Comparison of ENCODE assay signal across 1 cellular context in the genomic region with DNA sequence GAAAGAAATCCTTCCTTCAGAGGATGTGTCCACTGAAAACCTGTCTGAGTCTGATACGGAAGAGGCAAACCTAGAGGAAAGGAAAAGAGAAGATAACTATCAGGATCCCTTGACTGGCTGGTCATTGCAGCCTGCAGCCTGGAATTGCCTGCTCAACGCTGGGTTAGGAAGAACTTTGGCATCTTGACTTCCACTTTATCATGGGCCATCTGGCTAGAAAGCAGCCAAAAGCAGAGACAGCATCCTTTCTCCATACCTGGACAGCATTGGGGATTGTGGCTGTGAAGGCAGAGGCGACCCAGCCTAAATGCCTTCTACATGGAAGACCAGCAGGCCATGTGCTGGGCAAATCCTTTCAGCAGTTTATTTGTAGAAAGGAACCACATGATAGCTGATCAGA.
TF ChIP-seq lines count a peak whose summit lies in the region.

No MANE protein-coding gene starts in this region.

TF ChIP-seq in H1, 55 proteins besides CTCF, POLR2A, EP300 and RAD21 (continued from another document):
- TF ChIP-seq, protein P1, sequence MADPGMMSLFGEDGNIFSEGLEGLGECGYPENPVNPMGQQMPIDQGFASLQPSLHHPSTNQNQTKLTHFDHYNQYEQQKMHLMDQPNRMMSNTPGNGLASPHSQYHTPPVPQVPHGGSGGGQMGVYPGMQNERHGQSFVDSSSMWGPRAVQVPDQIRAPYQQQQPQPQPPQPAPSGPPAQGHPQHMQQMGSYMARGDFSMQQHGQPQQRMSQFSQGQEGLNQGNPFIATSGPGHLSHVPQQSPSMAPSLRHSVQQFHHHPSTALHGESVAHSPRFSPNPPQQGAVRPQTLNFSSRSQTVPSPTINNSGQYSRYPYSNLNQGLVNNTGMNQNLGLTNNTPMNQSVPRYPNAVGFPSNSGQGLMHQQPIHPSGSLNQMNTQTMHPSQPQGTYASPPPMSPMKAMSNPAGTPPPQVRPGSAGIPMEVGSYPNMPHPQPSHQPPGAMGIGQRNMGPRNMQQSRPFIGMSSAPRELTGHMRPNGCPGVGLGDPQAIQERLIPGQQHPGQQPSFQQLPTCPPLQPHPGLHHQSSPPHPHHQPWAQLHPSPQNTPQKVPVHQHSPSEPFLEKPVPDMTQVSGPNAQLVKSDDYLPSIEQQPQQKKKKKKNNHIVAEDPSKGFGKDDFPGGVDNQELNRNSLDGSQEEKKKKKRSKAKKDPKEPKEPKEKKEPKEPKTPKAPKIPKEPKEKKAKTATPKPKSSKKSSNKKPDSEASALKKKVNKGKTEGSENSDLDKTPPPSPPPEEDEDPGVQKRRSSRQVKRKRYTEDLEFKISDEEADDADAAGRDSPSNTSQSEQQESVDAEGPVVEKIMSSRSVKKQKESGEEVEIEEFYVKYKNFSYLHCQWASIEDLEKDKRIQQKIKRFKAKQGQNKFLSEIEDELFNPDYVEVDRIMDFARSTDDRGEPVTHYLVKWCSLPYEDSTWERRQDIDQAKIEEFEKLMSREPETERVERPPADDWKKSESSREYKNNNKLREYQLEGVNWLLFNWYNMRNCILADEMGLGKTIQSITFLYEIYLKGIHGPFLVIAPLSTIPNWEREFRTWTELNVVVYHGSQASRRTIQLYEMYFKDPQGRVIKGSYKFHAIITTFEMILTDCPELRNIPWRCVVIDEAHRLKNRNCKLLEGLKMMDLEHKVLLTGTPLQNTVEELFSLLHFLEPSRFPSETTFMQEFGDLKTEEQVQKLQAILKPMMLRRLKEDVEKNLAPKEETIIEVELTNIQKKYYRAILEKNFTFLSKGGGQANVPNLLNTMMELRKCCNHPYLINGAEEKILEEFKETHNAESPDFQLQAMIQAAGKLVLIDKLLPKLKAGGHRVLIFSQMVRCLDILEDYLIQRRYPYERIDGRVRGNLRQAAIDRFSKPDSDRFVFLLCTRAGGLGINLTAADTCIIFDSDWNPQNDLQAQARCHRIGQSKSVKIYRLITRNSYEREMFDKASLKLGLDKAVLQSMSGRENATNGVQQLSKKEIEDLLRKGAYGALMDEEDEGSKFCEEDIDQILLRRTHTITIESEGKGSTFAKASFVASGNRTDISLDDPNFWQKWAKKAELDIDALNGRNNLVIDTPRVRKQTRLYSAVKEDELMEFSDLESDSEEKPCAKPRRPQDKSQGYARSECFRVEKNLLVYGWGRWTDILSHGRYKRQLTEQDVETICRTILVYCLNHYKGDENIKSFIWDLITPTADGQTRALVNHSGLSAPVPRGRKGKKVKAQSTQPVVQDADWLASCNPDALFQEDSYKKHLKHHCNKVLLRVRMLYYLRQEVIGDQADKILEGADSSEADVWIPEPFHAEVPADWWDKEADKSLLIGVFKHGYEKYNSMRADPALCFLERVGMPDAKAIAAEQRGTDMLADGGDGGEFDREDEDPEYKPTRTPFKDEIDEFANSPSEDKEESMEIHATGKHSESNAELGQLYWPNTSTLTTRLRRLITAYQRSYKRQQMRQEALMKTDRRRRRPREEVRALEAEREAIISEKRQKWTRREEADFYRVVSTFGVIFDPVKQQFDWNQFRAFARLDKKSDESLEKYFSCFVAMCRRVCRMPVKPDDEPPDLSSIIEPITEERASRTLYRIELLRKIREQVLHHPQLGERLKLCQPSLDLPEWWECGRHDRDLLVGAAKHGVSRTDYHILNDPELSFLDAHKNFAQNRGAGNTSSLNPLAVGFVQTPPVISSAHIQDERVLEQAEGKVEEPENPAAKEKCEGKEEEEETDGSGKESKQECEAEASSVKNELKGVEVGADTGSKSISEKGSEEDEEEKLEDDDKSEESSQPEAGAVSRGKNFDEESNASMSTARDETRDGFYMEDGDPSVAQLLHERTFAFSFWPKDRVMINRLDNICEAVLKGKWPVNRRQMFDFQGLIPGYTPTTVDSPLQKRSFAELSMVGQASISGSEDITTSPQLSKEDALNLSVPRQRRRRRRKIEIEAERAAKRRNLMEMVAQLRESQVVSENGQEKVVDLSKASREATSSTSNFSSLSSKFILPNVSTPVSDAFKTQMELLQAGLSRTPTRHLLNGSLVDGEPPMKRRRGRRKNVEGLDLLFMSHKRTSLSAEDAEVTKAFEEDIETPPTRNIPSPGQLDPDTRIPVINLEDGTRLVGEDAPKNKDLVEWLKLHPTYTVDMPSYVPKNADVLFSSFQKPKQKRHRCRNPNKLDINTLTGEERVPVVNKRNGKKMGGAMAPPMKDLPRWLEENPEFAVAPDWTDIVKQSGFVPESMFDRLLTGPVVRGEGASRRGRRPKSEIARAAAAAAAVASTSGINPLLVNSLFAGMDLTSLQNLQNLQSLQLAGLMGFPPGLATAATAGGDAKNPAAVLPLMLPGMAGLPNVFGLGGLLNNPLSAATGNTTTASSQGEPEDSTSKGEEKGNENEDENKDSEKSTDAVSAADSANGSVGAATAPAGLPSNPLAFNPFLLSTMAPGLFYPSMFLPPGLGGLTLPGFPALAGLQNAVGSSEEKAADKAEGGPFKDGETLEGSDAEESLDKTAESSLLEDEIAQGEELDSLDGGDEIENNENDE (IDR thresholded peaks at IDR 0.05; ENCODE audit: insufficient replicate concordance, low read length), result no peak
- TF ChIP-seq NANOG (IDR thresholded peaks at IDR 0.05; ENCODE audit: insufficient read depth, low read depth, low read length, poor library complexity, severe bottlenecking) (no peak), KDM5A (IDR thresholded peaks at IDR 0.05; ENCODE audit: low read length) (no peak), SP2 (IDR thresholded peaks at IDR 0.05; ENCODE audit: low read length) (no peak), HDAC6 (IDR thresholded peaks at IDR 0.05; ENCODE audit: low read depth, low read length) (no peak), ASH2L (IDR thresholded peaks at IDR 0.05; ENCODE audit: low read length) (no peak), SIRT6 (IDR thresholded peaks at IDR 0.05; ENCODE audit: low read length) (no peak), YY1 (IDR thresholded peaks at IDR 0.05; ENCODE audit: low read depth, low read length) (no peak)
- TF ChIP-seq, protein P2, sequence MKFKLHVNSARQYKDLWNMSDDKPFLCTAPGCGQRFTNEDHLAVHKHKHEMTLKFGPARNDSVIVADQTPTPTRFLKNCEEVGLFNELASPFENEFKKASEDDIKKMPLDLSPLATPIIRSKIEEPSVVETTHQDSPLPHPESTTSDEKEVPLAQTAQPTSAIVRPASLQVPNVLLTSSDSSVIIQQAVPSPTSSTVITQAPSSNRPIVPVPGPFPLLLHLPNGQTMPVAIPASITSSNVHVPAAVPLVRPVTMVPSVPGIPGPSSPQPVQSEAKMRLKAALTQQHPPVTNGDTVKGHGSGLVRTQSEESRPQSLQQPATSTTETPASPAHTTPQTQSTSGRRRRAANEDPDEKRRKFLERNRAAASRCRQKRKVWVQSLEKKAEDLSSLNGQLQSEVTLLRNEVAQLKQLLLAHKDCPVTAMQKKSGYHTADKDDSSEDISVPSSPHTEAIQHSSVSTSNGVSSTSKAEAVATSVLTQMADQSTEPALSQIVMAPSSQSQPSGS (IDR thresholded peaks at IDR 0.05; ENCODE audit: low read length), result no peak
